Comparison of ENCODE assay signal across 16 cellular contexts in the genomic region with DNA sequence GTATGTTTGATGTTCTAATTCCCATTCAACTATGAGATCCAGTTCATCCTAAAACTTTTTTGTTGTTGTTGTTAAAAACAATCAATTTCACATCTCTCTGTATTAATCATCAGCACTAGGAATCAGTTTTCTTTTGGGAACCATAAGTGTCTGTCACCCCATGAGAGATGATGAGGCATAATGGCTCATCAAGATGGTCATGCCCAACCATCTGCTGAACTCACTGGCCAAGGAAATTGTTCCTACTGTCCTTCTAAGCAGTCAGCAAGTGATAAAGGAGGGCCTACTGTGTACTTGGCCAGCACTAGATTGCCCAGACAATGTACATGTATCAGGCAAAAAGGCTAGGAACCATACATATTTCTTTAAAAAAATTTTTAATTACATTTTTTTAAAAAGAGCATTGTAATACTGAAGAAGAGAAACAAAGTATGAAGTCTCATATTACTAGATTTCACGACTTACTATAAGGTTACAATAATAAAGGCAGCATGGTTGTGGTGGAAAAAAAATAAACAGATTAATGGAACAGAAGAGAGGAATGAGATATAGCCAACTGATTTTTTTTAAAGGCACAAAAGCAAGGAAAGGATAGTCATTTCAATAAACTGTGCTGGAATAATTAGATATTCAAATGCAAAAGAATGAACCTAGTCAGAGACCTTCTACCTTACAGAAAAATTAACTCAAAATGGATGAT.
"Had no signal": no experiment of that assay in that cellular context is flagged by ENCODE, and none has a peak within 500 bp of the region (broad histone marks: within the 10 kb centered on the region; RNA-seq: fewer than 3 reads in every experiment).

No MANE protein-coding gene starts in this region.

- H3K4me3 ChIP-seq: breast epithelium, right atrium auricular region had no signal

- H3K4me3 Mint-ChIP-seq: activated CD8-positive, alpha-beta memory T cell treated with anti-CD3 and anti-CD28 coated beads, Interleukin-2, amount 10 ng/mL, durations not matched to agents 7 days and 5 days; activated T-cell treated with anti-CD3 and anti-CD28 coated beads, Interleukin-2, amount 50 U/mL, for 4 hours; immature natural killer cell; naive B cell; stimulated activated memory B cell treated with anti-CD40 and anti-IgM and Interleukin-4, amounts not matched to agents 10 μg/mL and 1 μg/mL and 100 μg/mL, for 72 hours; type B pancreatic cell had no signal

- H3K36me3 Mint-ChIP-seq: activated CD8-positive, alpha-beta memory T cell treated with anti-CD3 and anti-CD28 coated beads, Interleukin-2, amount 10 ng/mL, durations not matched to agents 7 days and 5 days; activated naive CD4-positive, alpha-beta T cell treated with anti-CD3 and anti-CD28 coated beads, Interleukin-2, amount 50 U/mL, for 72 hours; immature natural killer cell; naive B cell; stimulated activated memory B cell treated with anti-CD40 and anti-IgM and Interleukin-4, amounts not matched to agents 10 μg/mL and 1 μg/mL and 100 μg/mL, for 72 hours; type B pancreatic cell had no signal

- FAIRE-seq: colon had no signal

- H3K4me1 ChIP-seq: breast epithelium, right atrium auricular region had no signal

- H3K27ac Mint-ChIP-seq: activated CD8-positive, alpha-beta memory T cell treated with anti-CD3 and anti-CD28 coated beads, Interleukin-2, amount 10 ng/mL, durations not matched to agents 7 days and 5 days; activated naive CD4-positive, alpha-beta T cell treated with anti-CD3 and anti-CD28 coated beads, Interleukin-2, amount 50 U/mL, for 72 hours; immature natural killer cell; naive B cell; stimulated activated memory B cell treated with anti-CD40 and anti-IgM and Interleukin-4, amounts not matched to agents 10 μg/mL and 1 μg/mL and 100 μg/mL, for 72 hours; type B pancreatic cell had no signal

- H3K27me3 Mint-ChIP-seq: activated CD8-positive, alpha-beta memory T cell treated with anti-CD3 and anti-CD28 coated beads, Interleukin-2, amount 10 ng/mL, durations not matched to agents 7 days and 5 days; stimulated activated memory B cell treated with anti-CD40 and anti-IgM and Interleukin-4, amounts not matched to agents 10 μg/mL and 1 μg/mL and 100 μg/mL, for 72 hours had no signal

- H3K36me3 ChIP-seq: breast epithelium, right atrium auricular region had no signal

- H3K27ac ChIP-seq: breast epithelium, right atrium auricular region had no signal

- H3K27me3 ChIP-seq: breast epithelium, right atrium auricular region had no signal

- H3K4me1 Mint-ChIP-seq: activated CD8-positive, alpha-beta memory T cell treated with anti-CD3 and anti-CD28 coated beads, Interleukin-2, amount 10 ng/mL, durations not matched to agents 7 days and 5 days; immature natural killer cell; naive B cell; stimulated activated memory B cell treated with anti-CD40 and anti-IgM and Interleukin-4, amounts not matched to agents 10 μg/mL and 1 μg/mL and 100 μg/mL, for 72 hours had no signal

- DNase-seq: activated CD4-positive, alpha-beta T cell treated with anti-CD3 and anti-CD28 coated beads, Interleukin-2, amount 50 U/mL, for 4 hours; activated CD8-positive, alpha-beta memory T cell treated with anti-CD3 and anti-CD28 coated beads, Interleukin-2, amount 10 ng/mL, durations not matched to agents 7 days and 5 days; activated effector memory CD4-positive, alpha-beta T cell treated with anti-CD3 and anti-CD28 coated beads, Interleukin-2, amount 50 U/mL, for 16 hours; activated T-cell treated with anti-CD3 and anti-CD28 coated beads, Interleukin-2, amount 50 U/mL, for 4 hours; amygdala; effector CD4-positive, alpha-beta T cell; immature natural killer cell; left cardiac atrium; naive B cell; T-helper 2 cell had no signal
